12 cellular contexts compared by ENCODE assay signal in the genomic region with DNA sequence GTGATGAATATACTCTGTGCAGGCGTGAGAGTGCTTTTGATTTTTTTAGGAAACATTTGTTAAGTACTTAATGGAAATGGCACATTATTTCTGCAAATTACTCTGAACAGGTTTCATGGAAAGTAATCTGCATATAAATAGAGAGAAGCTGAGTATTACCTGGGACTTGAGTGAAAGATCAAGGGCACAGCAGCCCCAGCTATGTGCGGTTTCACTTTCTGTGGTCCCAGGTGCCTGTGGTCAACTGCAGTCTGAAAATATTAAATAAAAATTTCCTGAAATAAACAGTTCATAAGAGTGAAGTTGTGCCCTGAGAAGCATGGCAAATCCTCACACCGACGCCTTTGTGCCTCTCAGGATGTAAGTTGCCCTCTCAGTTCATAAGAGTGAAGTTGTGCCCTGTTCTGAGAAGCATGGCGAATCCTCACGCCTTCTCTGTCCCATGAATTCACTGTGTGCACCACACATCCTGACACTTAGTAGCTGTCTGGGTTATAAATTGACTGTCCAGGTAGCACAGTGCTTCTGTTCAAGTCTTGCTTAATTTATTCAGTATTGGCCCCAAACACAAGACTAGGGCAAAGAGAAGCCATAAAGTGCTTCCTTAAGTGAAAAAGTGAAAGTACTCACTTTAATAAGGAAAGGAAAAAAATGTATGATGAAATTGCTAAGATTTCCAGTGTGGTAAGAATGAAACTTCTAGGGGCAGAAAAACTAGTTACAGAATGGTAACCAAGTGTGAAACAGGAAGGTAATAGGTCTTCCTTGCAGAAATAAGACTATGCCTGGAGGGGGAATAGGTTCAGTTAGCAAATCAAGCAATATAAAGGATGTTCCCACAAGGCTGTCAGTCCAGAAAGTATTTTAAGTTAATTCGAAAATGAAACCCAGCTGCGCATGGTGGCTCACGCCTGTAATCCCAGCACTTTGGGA. TPM values are rescaled to one million over a fixed set of nuclear protein-coding genes. Genes with fewer than 3 reads are reported as not detected.
DNase-seq lines count a peak whose midpoint lies in the region; ATAC-seq and TF ChIP-seq lines count a peak whose summit lies in the region.
"Had no signal": no experiment of that assay in that cellular context is flagged by ENCODE, and none has a peak within 500 bp of the region (broad histone marks: within the 10 kb centered on the region; RNA-seq: fewer than 3 reads in every experiment).

No MANE protein-coding gene starts in this region.

- intact Hi-C loops in MCF 10A (cut with micrococcal nuclease) = no loop called here
- intact Hi-C loops in mammary epithelial cell (cut with micrococcal nuclease) = no loop called here
- intact Hi-C loops in right cardiac atrium (cut with DNase I) = no loop called here

- H3K27ac Mint-ChIP-seq in MCF 10A (ENCODE audit: low read depth, unreplicated experiment) = no peak overlapping the region
- peak overlapping the region in 1 of 2 donors; percentile 8 for H3K27ac Mint-ChIP-seq in T-cell

- no peak overlapping the region for H2AFZ ChIP-seq in mammary epithelial cell (ENCODE audit: low read depth, low read length)

- H3K4me2 ChIP-seq in mammary epithelial cell (ENCODE audit: insufficient read depth, low read depth, low read length) = no peak overlapping the region

- WGBS in mammary epithelial cell (ENCODE audit: low coverage, missing lambda C conversion rate) = 68% methylated on average over 9 of the region's 9 CpGs
- 77 to 81% methylated on average over 9 of the region's 9 CpGs for WGBS in upper lobe of left lung, 2 donors
- WGBS in right cardiac atrium = 86% methylated on average over 9 of the region's 9 CpGs

- DNase-seq in MCF 10A (ENCODE audit: unreplicated experiment) (no peak), mammary epithelial cell (no peak), T-cell (no peak), upper lobe of left lung (no peak), right cardiac atrium (no peak), AG20443 (ENCODE audit: low spot score) (no peak)
- DNase-seq: aorta, C1 segment of cervical spinal cord, NCI-H1436 had no signal

- ATAC-seq in HG02938 (IDR thresholded peaks at IDR 0.05; ENCODE audit: unreplicated experiment) = peak; percentile 55
- ATAC-seq in T-cell (replicated peaks in 1 of 4) = no peak
- ATAC-seq in upper lobe of left lung (ENCODE audit: low FRiP score in 2 of 2) = no peak
- no peak for ATAC-seq in HG03025 (IDR thresholded peaks at IDR 0.05; ENCODE audit: low FRiP score, unreplicated experiment)
- no peak for ATAC-seq in right cardiac atrium
- ATAC-seq: gastroesophageal sphincter had no signal

- TF ChIP-seq CTCF in MCF 10A (IDR thresholded peaks at IDR 0.05; ENCODE audit: unreplicated experiment) (no peak), mammary epithelial cell (conservative IDR thresholded peaks at IDR 0.05 in 1 of 2, IDR thresholded peaks at IDR 0.05 in 1 of 2; ENCODE audit: extremely low read depth in 1 of 2, insufficient read depth in 1 of 2, low read depth in 1 of 2, low read length in 2 of 2) (no peak), upper lobe of left lung (IDR thresholded peaks at IDR 0.05) (no peak)

- CTCF ChIA-PET in MCF 10A (lab: Yijun Ruan, JAX) = no interaction called here
- CTCF ChIA-PET in mammary epithelial cell (lab: Charles Lee; ENCODE audit: low non-redundant PET) = no interaction called here
- CTCF ChIA-PET in T-cell (lab: Charles Lee) = no interaction called here

- H4K20me1 ChIP-seq in mammary epithelial cell (ENCODE audit: insufficient read depth, low read length) = no peaks in the 10 kb centered on the region

- H3K4me3 ChIP-seq in mammary epithelial cell (replicated peaks in 1 of 3; ENCODE audit: insufficient read depth in 1 of 3, low read depth in 2 of 3, low read length in 3 of 3) = no peak overlapping the region
- H3K4me3 ChIP-seq in upper lobe of left lung = no peak overlapping the region
- no peak overlapping the region for H3K4me3 ChIP-seq in right cardiac atrium (ENCODE audit: low read length)
- H3K4me3 ChIP-seq: gastroesophageal sphincter had no signal

- in situ Hi-C loops in mammary epithelial cell (cut with MboI; ENCODE audit: low sequenced_read_pairs in 2 of 2) = no loop called here

- H3K27me3 Mint-ChIP-seq in MCF 10A (ENCODE audit: insufficient read depth, unreplicated experiment) (peaks cover 11% of the 10 kb centered on the region), T-cell (peaks cover 16 to 23% of the 10 kb centered on the region in 2 donors)

- no peaks in the 10 kb centered on the region for H3K36me3 Mint-ChIP-seq in MCF 10A (ENCODE audit: insufficient read depth, unreplicated experiment)
- no peaks in the 10 kb centered on the region for H3K36me3 Mint-ChIP-seq in T-cell

- H3K9me3 Mint-ChIP-seq in MCF 10A (ENCODE audit: unreplicated experiment) (peaks cover 16% of the 10 kb centered on the region), T-cell (peaks cover 0 to 3% (median 2%) of the 10 kb centered on the region in 3 donors)

- H3K9ac ChIP-seq in mammary epithelial cell (ENCODE audit: insufficient read depth, low read length) = no peak overlapping the region

- H3K4me1 ChIP-seq in mammary epithelial cell (ENCODE audit: insufficient read depth, low read length) (no peaks in the 10 kb centered on the region), upper lobe of left lung (peaks cover 11 to 20% (median 15%) of the 10 kb centered on the region in 4 donors), right cardiac atrium (ENCODE audit: control insufficient read depth, insufficient read depth, low read length) (no peaks in the 10 kb centered on the region)

- peaks cover 10% of the 10 kb centered on the region for H3K27me3 ChIP-seq in mammary epithelial cell (ENCODE audit: insufficient read depth, low read length)
- peaks cover 0 to 17% (median 9%) of the 10 kb centered on the region in 4 donors for H3K27me3 ChIP-seq in upper lobe of left lung
- H3K27me3 ChIP-seq in right cardiac atrium (ENCODE audit: control insufficient read depth, insufficient read depth) = no peaks in the 10 kb centered on the region

- dilution Hi-C loops in mammary epithelial cell (cut with HindIII; ENCODE audit: low sequenced_read_pairs) = no loop called here

- no peaks in the 10 kb centered on the region for H3K4me1 Mint-ChIP-seq in MCF 10A (ENCODE audit: insufficient read depth, unreplicated experiment)
- peaks cover 17 to 24% (median 22%) of the 10 kb centered on the region in 3 donors for H3K4me1 Mint-ChIP-seq in T-cell

- POLR2A ChIA-PET in MCF 10A (lab: Yijun Ruan, JAX) (interaction anchor here (0.6 kb wide), 1 partner anchor 403 kb away, joined by 3 read pairs; no protein-coding TSS in a partner anchor), T-cell (lab: Charles Lee) (interaction anchor here in 1 of 2 donors (0.5 kb wide), 1 partner anchor 11 kb away, joined by 3 read pairs; no protein-coding TSS in a partner anchor)

- no peak for TF ChIP-seq EP300 in upper lobe of left lung (IDR thresholded peaks at IDR 0.05)

- no peak overlapping the region for H3K27ac ChIP-seq in mammary epithelial cell (ENCODE audit: insufficient read depth, low read depth, low read length)
- no peak overlapping the region for H3K27ac ChIP-seq in upper lobe of left lung
- no peak overlapping the region for H3K27ac ChIP-seq in right cardiac atrium (ENCODE audit: low read length)
- H3K27ac ChIP-seq: gastroesophageal sphincter had no signal

- H3K9me3 ChIP-seq in mammary epithelial cell (replicated peaks; ENCODE audit: insufficient read depth, low read length) = peaks cover 5% of the 10 kb centered on the region
- H3K9me3 ChIP-seq in upper lobe of left lung = peaks cover 7 to 9% (median 8%) of the 10 kb centered on the region in 4 donors
- no peaks in the 10 kb centered on the region for H3K9me3 ChIP-seq in right cardiac atrium (ENCODE audit: control insufficient read depth, low read length)

- peak overlapping the region; percentile 24 for H3K4me3 Mint-ChIP-seq in MCF 10A (ENCODE audit: unreplicated experiment)
- peak overlapping the region; percentile 32 to 54 (median 43) for H3K4me3 Mint-ChIP-seq in T-cell

- H3K36me3 ChIP-seq in mammary epithelial cell (ENCODE audit: insufficient read depth, low read length) (no peaks in the 10 kb centered on the region), upper lobe of left lung (no peaks in the 10 kb centered on the region)
- H3K36me3 ChIP-seq: gastroesophageal sphincter had no signal

- TF ChIP-seq POLR2A in upper lobe of left lung (IDR thresholded peaks at IDR 0.05) = no peak

- H3K79me2 ChIP-seq in mammary epithelial cell (ENCODE audit: insufficient read depth, low read length) = no peaks in the 10 kb centered on the region

- no TSS peak for BruUV-seq in MCF 10A (replicated peaks; lab: Mats Ljungman, UMichigan)
- BruUV-seq in mammary epithelial cell (replicated peaks; lab: Mats Ljungman, UMichigan) = no TSS peak

RNA-seq across cellular contexts. Expression of gene SNTG2, which starts 4.3 kb away (rescaled TPM):
- total RNA-seq in MCF 10A (2022) (not detected in 2 replicates), mammary epithelial cell (not detected), T-cell (1 to 10 TPM in 4 of 5 donors, under 1 TPM in 1; 0.86 to 4.8 (median 2.7) TPM), upper lobe of left lung (10 to 100 TPM in 1 of 6 donors, 1 to 10 TPM in 5; 1.1 to 13.6 (median 3.0) TPM), right cardiac atrium (1 to 10 TPM in 2 of 4 donors, under 1 TPM in 1, not detected in 1; 0.65 to 2.0 (median 1.2) TPM)
- polyA plus RNA-seq in mammary epithelial cell (not detected), right cardiac atrium (0.34 TPM)
- not detected for polyA minus RNA-seq in mammary epithelial cell
- polyA plus RNA-seq: aorta had no signal
